8 cellular contexts compared by ENCODE assay signal in the genomic region with DNA sequence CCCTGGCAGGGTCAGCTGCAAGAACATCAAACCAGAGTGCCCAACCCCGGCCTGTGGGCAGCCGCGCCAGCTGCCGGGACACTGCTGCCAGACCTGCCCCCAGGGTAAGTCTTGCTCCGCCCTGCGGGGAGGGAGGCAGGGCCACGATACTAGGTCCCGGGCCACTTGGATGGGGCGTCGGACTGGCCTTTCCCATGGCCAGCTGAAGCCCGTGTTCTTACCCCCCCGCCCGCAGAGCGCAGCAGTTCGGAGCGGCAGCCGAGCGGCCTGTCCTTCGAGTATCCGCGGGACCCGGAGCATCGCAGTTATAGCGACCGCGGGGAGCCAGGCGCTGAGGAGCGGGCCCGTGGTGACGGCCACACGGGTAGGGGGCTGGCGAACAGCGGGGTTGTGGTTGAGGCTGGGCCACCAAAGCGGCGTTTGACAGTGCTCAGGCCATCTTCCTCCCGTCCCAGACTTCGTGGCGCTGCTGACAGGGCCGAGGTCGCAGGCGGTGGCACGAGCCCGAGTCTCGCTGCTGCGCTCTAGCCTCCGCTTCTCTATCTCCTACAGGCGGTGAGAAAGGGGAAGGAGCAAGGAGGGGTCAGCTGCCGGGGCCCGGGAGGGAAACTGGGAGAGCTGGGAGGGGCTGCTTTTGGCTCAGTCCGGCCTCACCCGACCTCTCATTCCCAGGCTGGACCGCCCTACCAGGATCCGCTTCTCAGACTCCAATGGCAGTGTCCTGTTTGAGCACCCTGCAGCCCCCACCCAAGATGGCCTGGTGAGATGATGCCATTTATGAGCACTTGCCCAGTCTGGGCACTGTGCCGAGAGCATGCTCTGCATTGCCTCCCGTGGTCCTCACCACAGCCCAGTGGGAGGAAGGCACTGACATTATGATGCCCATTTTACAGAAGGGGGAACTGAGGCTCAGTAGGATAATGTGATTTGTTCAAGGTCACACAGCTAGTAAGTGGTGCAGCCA. TPM values are rescaled to one million over a fixed set of nuclear protein-coding genes. Genes with fewer than 3 reads are reported as not detected.
DNase-seq lines count a peak whose midpoint lies in the region; ATAC-seq and TF ChIP-seq lines count a peak whose summit lies in the region.
"Had no signal": no experiment of that assay in that cellular context is flagged by ENCODE, and none has a peak within 500 bp of the region (broad histone marks: within the 10 kb centered on the region; RNA-seq: fewer than 3 reads in every experiment).

No MANE protein-coding gene starts in this region.

- peak overlapping the region in 2 of 4 donors; percentile 36 to 69 for H3K27ac ChIP-seq in upper lobe of left lung

- H3K9me3 Mint-ChIP-seq in activated naive CD4-positive, alpha-beta T cell treated with anti-CD3 and anti-CD28 coated beads, Interleukin-2, amount 10 ng/mL, durations not matched to agents 7 days and 5 days, result no peaks in the 10 kb centered on the region
- H3K9me3 Mint-ChIP-seq: activated naive CD8-positive, alpha-beta T cell treated with anti-CD3 and anti-CD28 coated beads, Interleukin-2, amount 10 ng/mL, durations not matched to agents 7 days and 5 days had no signal

- H3K36me3 Mint-ChIP-seq in activated naive CD4-positive, alpha-beta T cell treated with anti-CD3 and anti-CD28 coated beads, Interleukin-2, amount 10 ng/mL, durations not matched to agents 7 days and 5 days, result no peaks in the 10 kb centered on the region
- H3K36me3 Mint-ChIP-seq: activated naive CD8-positive, alpha-beta T cell treated with anti-CD3 and anti-CD28 coated beads, Interleukin-2, amount 10 ng/mL, durations not matched to agents 7 days and 5 days had no signal

- ATAC-seq in upper lobe of left lung (ENCODE audit: low FRiP score in 2 of 2), result peak in 1 of 2 donors; percentile 37

- H3K27me3 Mint-ChIP-seq in activated naive CD4-positive, alpha-beta T cell treated with anti-CD3 and anti-CD28 coated beads, Interleukin-2, amount 10 ng/mL, durations not matched to agents 7 days and 5 days, result peaks cover 89% of the 10 kb centered on the region

- H3K4me3 Mint-ChIP-seq in activated naive CD4-positive, alpha-beta T cell treated with anti-CD3 and anti-CD28 coated beads, Interleukin-2, amount 10 ng/mL, durations not matched to agents 7 days and 5 days, result peak overlapping the region; percentile 28
- H3K4me3 Mint-ChIP-seq: activated naive CD8-positive, alpha-beta T cell treated with anti-CD3 and anti-CD28 coated beads, Interleukin-2, amount 10 ng/mL, durations not matched to agents 7 days and 5 days had no signal

- CTCF ChIA-PET in activated naive CD4-positive, alpha-beta T cell treated with anti-CD3 and anti-CD28 coated beads, Interleukin-2, amount 10 ng/mL, durations not matched to agents 7 days and 5 days (lab: Charles Lee), result interaction anchor here (0.8 to 3.8 kb wide), 4 partner anchors 9 to 26 kb away, joined by 3 to 17 read pairs (median 4); no protein-coding TSS in a partner anchor

- peaks cover 8% of the 10 kb centered on the region for H3K4me1 Mint-ChIP-seq in activated naive CD4-positive, alpha-beta T cell treated with anti-CD3 and anti-CD28 coated beads, Interleukin-2, amount 10 ng/mL, durations not matched to agents 7 days and 5 days

- H3K4me1 ChIP-seq in upper lobe of left lung, result peaks cover 13 to 28% (median 18%) of the 10 kb centered on the region in 4 donors

- 8 to 60% methylated on average over 2 to 49 of the region's 55 CpGs for WGBS in upper lobe of left lung, 2 donors

- TF ChIP-seq EP300 in upper lobe of left lung (IDR thresholded peaks at IDR 0.05), result no peak

- no peak for TF ChIP-seq POLR2A in upper lobe of left lung (IDR thresholded peaks at IDR 0.05)

- no peak for DNase-seq in activated naive CD4-positive, alpha-beta T cell treated with anti-CD3 and anti-CD28 coated beads, Interleukin-2, amount 10 ng/mL, durations not matched to agents 7 days and 5 days
- DNase-seq in activated naive CD4-positive, alpha-beta T cell treated with anti-CD3 and anti-CD28 coated beads, Interleukin-2, amount 50 U/mL, for 16 hours, result no peak
- DNase-seq in islet precursor cell (peak; percentile 76), upper lobe of left lung (peak in 1 of 2 donors; percentile 84), kidney tubule cell (ENCODE audit: low spot score) (no peak), NCI-H1694 (lab: John Stamatoyannopoulos, UW) (no peak)
- DNase-seq: activated naive CD8-positive, alpha-beta T cell treated with anti-CD3 and anti-CD28 coated beads, Interleukin-2, amount 10 ng/mL, durations not matched to agents 7 days and 5 days had no signal

- H3K4me3 ChIP-seq in upper lobe of left lung, result peak overlapping the region in 3 of 4 donors; percentile 11 to 55 (median 54)

- no peak overlapping the region for H3K27ac Mint-ChIP-seq in activated naive CD4-positive, alpha-beta T cell treated with anti-CD3 and anti-CD28 coated beads, Interleukin-2, amount 10 ng/mL, durations not matched to agents 7 days and 5 days
- H3K27ac Mint-ChIP-seq: activated naive CD8-positive, alpha-beta T cell treated with anti-CD3 and anti-CD28 coated beads, Interleukin-2, amount 10 ng/mL, durations not matched to agents 7 days and 5 days had no signal

- H3K36me3 ChIP-seq in upper lobe of left lung, result no peaks in the 10 kb centered on the region

- TF ChIP-seq CTCF in upper lobe of left lung (IDR thresholded peaks at IDR 0.05), result no peak

- H3K9me3 ChIP-seq in upper lobe of left lung, result no peaks in the 10 kb centered on the region

- H3K27me3 ChIP-seq in upper lobe of left lung, result peaks cover 0 to 25% (median 15%) of the 10 kb centered on the region in 4 donors

RNA-seq across cellular contexts. Expression of a gene that starts 1.7 kb away (rescaled TPM):
- total RNA-seq in upper lobe of left lung, result 10 to 100 TPM in 1 of 6 donors, 1 to 10 TPM in 5; 2.1 to 40.9 (median 4.3) TPM
- total RNA-seq: activated naive CD8-positive, alpha-beta T cell treated with anti-CD3 and anti-CD28 coated beads, Interleukin-2, amount 10 ng/mL, durations not matched to agents 7 days and 5 days had no signal

RNA-seq across cellular contexts. Expression of a gene that starts 3.5 kb away (rescaled TPM):
- total RNA-seq in upper lobe of left lung, result under 1 TPM in 2 of 6 donors, not detected in 4; 0.14 to 0.84 TPM
- total RNA-seq: activated naive CD8-positive, alpha-beta T cell treated with anti-CD3 and anti-CD28 coated beads, Interleukin-2, amount 10 ng/mL, durations not matched to agents 7 days and 5 days; NCI-H460 had no signal

RNA-seq across cellular contexts. Expression of a gene that starts 20.0 kb away (rescaled TPM):
- 100 to 1,000 TPM in 1 of 6 donors, 10 to 100 TPM in 5; 41.4 to 235 (median 66.2) TPM for total RNA-seq in upper lobe of left lung

RNA-seq across cellular contexts. Expression of a gene that starts 20.1 kb away (rescaled TPM):
- total RNA-seq in upper lobe of left lung, result 10 to 100 TPM in 1 of 6 donors, 1 to 10 TPM in 5; 3.0 to 14.7 (median 5.3) TPM

RNA-seq across cellular contexts. Expression of a gene that starts 44.1 kb away (rescaled TPM):
- total RNA-seq in upper lobe of left lung, result 10 to 100 TPM; 14.8 to 52.7 (median 25.2) TPM
